ENCODE assay signal across 20 cellular contexts in the genomic region with DNA sequence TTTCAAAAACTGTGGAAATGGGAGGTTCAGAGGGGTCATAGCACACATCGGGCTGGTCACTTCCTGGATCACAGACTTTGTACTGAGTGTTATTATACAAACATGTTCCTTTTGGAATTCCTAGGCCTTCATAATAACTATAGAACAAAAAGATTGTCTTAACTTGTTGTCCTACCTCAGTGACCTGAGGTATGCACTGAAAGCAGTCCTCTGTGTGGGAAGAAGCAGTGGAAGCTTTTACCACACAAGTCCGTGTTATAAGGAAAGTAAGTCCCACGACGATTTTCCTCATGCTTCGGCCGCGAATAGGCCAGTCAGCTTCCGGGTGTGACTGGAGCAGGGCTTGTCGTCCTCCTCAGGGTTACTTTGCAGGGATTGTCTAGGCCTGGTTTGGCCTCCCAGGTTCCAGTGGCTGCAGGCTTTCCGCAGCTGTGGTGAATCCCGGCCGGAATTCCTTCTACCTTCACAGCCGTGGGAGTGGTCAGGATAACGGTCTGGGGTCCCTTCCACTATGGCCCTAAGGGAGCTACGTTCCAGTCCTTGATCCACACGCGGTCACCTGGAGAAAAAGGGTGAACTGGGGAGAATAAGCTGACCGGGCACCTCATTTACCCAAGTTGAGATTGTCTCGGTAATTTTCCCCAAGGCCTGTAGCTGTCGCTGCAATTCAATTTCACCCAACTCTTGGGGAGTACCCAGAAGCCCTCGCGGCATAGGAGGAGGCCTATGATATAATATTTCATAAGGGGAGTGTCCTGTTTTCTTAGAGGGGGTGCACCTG. TPM values are rescaled to one million over a fixed set of nuclear protein-coding genes. Genes with fewer than 3 reads are reported as not detected.
DNase-seq lines count a peak whose midpoint lies in the region; ATAC-seq and TF ChIP-seq lines count a peak whose summit lies in the region.
"Had no signal": no experiment of that assay in that cellular context is flagged by ENCODE, and none has a peak within 500 bp of the region (broad histone marks: within the 10 kb centered on the region; RNA-seq: fewer than 3 reads in every experiment).

No MANE protein-coding gene starts in this region.

- no peaks in the 10 kb centered on the region for H3K27me3 ChIP-seq in cardiac muscle cell
- no peaks in the 10 kb centered on the region for H3K27me3 ChIP-seq in heart right ventricle
- H3K27me3 ChIP-seq in thyroid gland: no peaks in the 10 kb centered on the region
- H3K27me3 ChIP-seq: brain microvascular endothelial cell, hepatocyte had no signal

- in situ Hi-C loops in SK-MEL-5 (cut with HindIII; ENCODE audit: low pct_unique_long_range_greater_than_20kb, low sequenced_read_pairs): no loop called here

- H3K4me3 ChIP-seq in cardiac muscle cell (no peak overlapping the region), heart right ventricle (no peak overlapping the region), thyroid gland (replicated peaks in 1 of 3) (no peak overlapping the region)
- H3K4me3 ChIP-seq: hepatocyte, prostate gland had no signal

- intact Hi-C loops in heart right ventricle (cut with DNase I) (no loop called here), left colon (cut with DNase I, micrococcal nuclease) (no loop called here), thyroid gland (cut with DNase I) (loop anchor here (10.0 kb wide), 1 partner anchor 435 kb away; no protein-coding TSS in a partner anchor)

- no peak for ATAC-seq in heart right ventricle
- ATAC-seq in left colon: peak; percentile 22
- ATAC-seq: activated naive CD4-positive, alpha-beta T cell treated with anti-CD3 and anti-CD28 coated beads, Interleukin-2, amount 50 U/mL, for 72 hours; PC-3; SK-N-SH treated with all-trans-retinoic acid at 6 μM for 48 hours had no signal

- WGBS in heart right ventricle, 2 donors: 60 to 62% methylated on average over 22 of the region's 22 CpGs
- 70 to 73% methylated on average over 20 to 21 of the region's 22 CpGs for WGBS in thyroid gland, 2 donors

- DNase-seq in cardiac muscle cell (ENCODE audit: low read depth in 1 of 2, low spot score in 1 of 2) (no peak), heart right ventricle (no peak), SK-MEL-5 (ENCODE audit: low read depth, low spot score) (peak; percentile 45), left colon (no peak), thyroid gland (no peak), HPDE6-E6E7 (ENCODE audit: extremely low spot score) (no peak), COLO668 (lab: John Stamatoyannopoulos, UW; ENCODE audit: unreplicated experiment) (no peak)
- no peak for DNase-seq in stimulated activated CD4-positive, alpha-beta T cell treated with anti-CD3 and anti-CD28 coated beads, Interleukin-1b, Interleukin-23, amount 100 ng/mL, for 48 hours
- DNase-seq: activated CD4-positive, alpha-beta T cell treated with anti-CD3 and anti-CD28 coated beads, Interleukin-2, amount 10 ng/mL, durations not matched to agents 7 days and 5 days; brain microvascular endothelial cell; CD4-positive, alpha-beta T cell; naive B cell; NCI-H187 treated with DMSO at 0.1 percent for 48 hours; NCI-H526; PC-3 had no signal

- H3K4me1 ChIP-seq in cardiac muscle cell (ENCODE audit: low read depth) (peaks cover 9% of the 10 kb centered on the region), heart right ventricle (peaks cover 0 to 5% (median 0%) of the 10 kb centered on the region in 9 donors), thyroid gland (peaks cover 39 to 52% of the 10 kb centered on the region in 2 donors)
- H3K4me1 ChIP-seq: prostate gland had no signal

- no peak for TF ChIP-seq POLR2A in thyroid gland (IDR thresholded peaks at IDR 0.05)

- H3K36me3 ChIP-seq in cardiac muscle cell (no peaks in the 10 kb centered on the region), heart right ventricle (no peaks in the 10 kb centered on the region), thyroid gland (no peaks in the 10 kb centered on the region)
- H3K36me3 ChIP-seq: brain microvascular endothelial cell, prostate gland had no signal

- TF ChIP-seq CTCF in cardiac muscle cell (IDR thresholded peaks at IDR 0.05; ENCODE audit: low read depth, low read length): no peak
- TF ChIP-seq CTCF in heart right ventricle (IDR thresholded peaks at IDR 0.05): no peak
- TF ChIP-seq CTCF in thyroid gland (IDR thresholded peaks at IDR 0.05): no peak

- H3K27ac ChIP-seq in cardiac muscle cell (peak overlapping the region; percentile 62), heart right ventricle (no peak overlapping the region), thyroid gland (peak overlapping the region; percentile 81 to 94 (median 87))
- H3K27ac ChIP-seq: brain microvascular endothelial cell, hepatocyte, prostate gland had no signal

- no peaks in the 10 kb centered on the region for H3K9me3 ChIP-seq in cardiac muscle cell (ENCODE audit: low read depth)
- peaks cover 0 to 10% (median 8%) of the 10 kb centered on the region in 11 donors for H3K9me3 ChIP-seq in heart right ventricle
- H3K9me3 ChIP-seq in thyroid gland: no peaks in the 10 kb centered on the region
- H3K9me3 ChIP-seq: prostate gland had no signal

RNA-seq across cellular contexts. Expression of a gene that starts 16.0 kb away (rescaled TPM):
- total RNA-seq in cardiac muscle cell: 0.32 and 3.5 TPM in 2 replicates
- polyA plus RNA-seq in cardiac muscle cell: 0.53 and 1.8 TPM in 2 replicates
- total RNA-seq in heart right ventricle: under 1 TPM in 2 of 10 donors, not detected in 8; 0.22 to 0.56 TPM
- 1 to 10 TPM in 1 of 2 donors, under 1 TPM in 1; 0.25 to 1.1 TPM for polyA plus RNA-seq in heart right ventricle
- total RNA-seq in SK-MEL-5 (2014; rRNA removed; shearing (Covaris generic)): 0.13 and 0.48 TPM in 2 replicates
- 0.11 TPM in 1 of 2 replicates, not detected in the other for polyA plus RNA-seq in SK-MEL-5 (2015; cell fraction: cytosol; rRNA removed)
- polyA plus RNA-seq in SK-MEL-5 (2015; cell fraction: nucleus; rRNA removed): 7.4 and 15.5 TPM in 2 replicates
- total RNA-seq in left colon: 1 to 10 TPM in 1 of 2 donors, under 1 TPM in 1; 0.55 to 1.1 TPM
- total RNA-seq in thyroid gland: 1 to 10 TPM in 2 of 4 donors, under 1 TPM in 2; 0.46 to 3.4 (median 1.5) TPM
- total RNA-seq: HT1080 had no signal

RNA-seq across cellular contexts. Expression of a gene that starts 20.3 kb away (rescaled TPM):
- total RNA-seq in cardiac muscle cell (6.9 and 8.2 TPM in 2 replicates), heart right ventricle (1 to 10 TPM; 1.4 to 4.0 (median 2.4) TPM), left colon (1 to 10 TPM in 1 of 2 donors, under 1 TPM in 1; 0.76 to 1.3 TPM), thyroid gland (10 to 100 TPM in 3 of 4 donors, 1 to 10 TPM in 1; 5.9 to 32.8 (median 17.2) TPM)
- polyA plus RNA-seq in cardiac muscle cell (4.3 and 6.9 TPM in 2 replicates), heart right ventricle (1 to 10 TPM in 1 of 2 donors, under 1 TPM in 1; 0.88 to 1.1 TPM)
- 0.55 and 0.59 TPM in 2 replicates for total RNA-seq in SK-MEL-5 (2014; rRNA removed; shearing (Covaris generic))
- 1.9 and 2.2 TPM in 2 replicates for polyA plus RNA-seq in SK-MEL-5 (2015; cell fraction: cytosol; rRNA removed)
- polyA plus RNA-seq in SK-MEL-5 (2015; cell fraction: nucleus; rRNA removed): 4.7 and 7.8 TPM in 2 replicates
- total RNA-seq: HT1080 had no signal

RNA-seq across cellular contexts. Expression of a gene that starts 26.8 kb away (rescaled TPM):
- total RNA-seq in cardiac muscle cell: 58.4 and 60.1 TPM in 2 replicates
- polyA plus RNA-seq in cardiac muscle cell: 58.3 and 62.0 TPM in 2 replicates
- 10 to 100 TPM; 64.0 to 96.7 (median 69.8) TPM for total RNA-seq in heart right ventricle
- 100 to 1,000 TPM in 1 of 2 donors, 10 to 100 TPM in 1; 90.7 to 125 TPM for polyA plus RNA-seq in heart right ventricle
- total RNA-seq in SK-MEL-5 (2014; rRNA removed; shearing (Covaris generic)): 82.1 and 82.4 TPM in 2 replicates
- 114 and 120 TPM in 2 replicates for polyA plus RNA-seq in SK-MEL-5 (2015; cell fraction: cytosol; rRNA removed)
- 87.9 and 109 TPM in 2 replicates for polyA plus RNA-seq in SK-MEL-5 (2015; cell fraction: nucleus; rRNA removed)
- 10 to 100 TPM; 61.9 to 75.2 TPM for total RNA-seq in left colon
- 100 to 1,000 TPM in 2 of 4 donors, 10 to 100 TPM in 2; 76.4 to 114 (median 100) TPM for total RNA-seq in thyroid gland

RNA-seq across cellular contexts. Expression of a gene that starts 34.7 kb away (rescaled TPM):
- total RNA-seq in cardiac muscle cell (70.7 and 73.8 TPM in 2 replicates), heart right ventricle (10 to 100 TPM in 6 of 10 donors, 1 to 10 TPM in 4; 4.2 to 15.0 (median 10.7) TPM), left colon (10 to 100 TPM; 26.0 to 28.2 TPM), thyroid gland (10 to 100 TPM; 12.9 to 27.5 (median 19.0) TPM)
- polyA plus RNA-seq in cardiac muscle cell (62.3 and 74.3 TPM in 2 replicates), heart right ventricle (10 to 100 TPM; 14.2 to 28.3 TPM)
- 30.7 and 32.7 TPM in 2 replicates for total RNA-seq in SK-MEL-5 (2014; rRNA removed; shearing (Covaris generic))
- polyA plus RNA-seq in SK-MEL-5 (2015; cell fraction: cytosol; rRNA removed): 38.7 and 42.0 TPM in 2 replicates
- polyA plus RNA-seq in SK-MEL-5 (2015; cell fraction: nucleus; rRNA removed): 144 and 151 TPM in 2 replicates

Comparison
In these comparisons a context has a peak if more than half of its experiments do, and no peak if none do; other contexts are left out.
1. H3K27ac ChIP-seq: peak in cardiac muscle cell (single experiment) and thyroid gland (3 of 3); none in heart right ventricle (0 of 10).